In the genomic region with DNA sequence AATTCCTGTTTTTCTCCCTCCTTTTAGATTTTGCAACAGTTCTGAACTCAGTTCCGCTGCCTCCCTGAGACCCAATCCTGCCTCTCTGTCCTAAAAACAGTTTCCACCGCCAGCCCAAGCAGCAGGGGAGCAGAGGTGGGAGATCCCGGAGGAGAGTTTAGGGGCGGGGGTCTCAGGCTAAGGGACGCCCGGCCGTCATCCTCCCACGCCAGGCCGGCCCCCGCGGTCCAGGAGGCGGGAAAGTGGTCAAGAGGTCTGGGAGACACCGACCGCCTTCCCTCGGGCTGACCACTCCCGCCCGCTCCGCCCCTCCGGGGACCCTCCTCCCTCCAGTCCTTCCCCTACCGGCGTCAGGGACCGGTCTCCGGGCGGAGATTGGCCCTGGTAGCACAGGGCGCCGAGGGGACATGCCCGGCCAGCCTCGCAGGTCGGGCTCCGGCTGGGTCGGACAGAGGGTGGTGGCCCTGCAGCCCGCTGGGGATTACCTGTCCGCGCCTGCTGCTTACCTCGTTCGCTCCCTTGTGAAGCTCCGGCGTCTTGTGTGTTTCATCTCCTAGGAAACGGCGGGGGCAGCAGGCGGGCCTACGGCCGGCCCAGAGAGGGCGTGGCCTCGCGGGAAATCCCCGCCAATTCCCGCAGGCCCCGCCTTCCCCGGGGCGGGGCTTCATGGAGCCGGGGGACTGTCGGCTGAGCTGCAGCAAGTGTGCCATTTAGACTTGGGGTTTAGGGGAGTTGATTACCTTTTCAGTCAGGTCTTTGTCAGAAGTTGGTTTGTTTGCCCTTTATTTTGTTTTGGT, we compare ENCODE assay signal across 1 cellular context.
TF ChIP-seq lines count a peak whose summit lies in the region.

Gene MAK (minus strand): TSS at position 543 of the 797 bp plus-strand sequence. CDS start 7,891 bp downstream, outside the sequence.

TF ChIP-seq in K562, 482 proteins besides CTCF, POLR2A, EP300 and RAD21 (continued from another document):
- TF ChIP-seq ZNF184 (CRISPR knock-in tag; IDR thresholded peaks at IDR 0.05) (no peak), CHD1 (IDR thresholded peaks at IDR 0.05; ENCODE audit: low read length) (no peak), HDAC8 (tag; IDR thresholded peaks at IDR 0.05) (no peak), EWSR1 (IDR thresholded peaks at IDR 0.05; ENCODE audit: borderline replicate concordance, low read depth, partially characterized antibody) (no peak), NUFIP1 (IDR thresholded peaks at IDR 0.05; ENCODE audit: partially characterized antibody) (no peak), BDP1 (IDR thresholded peaks at IDR 0.05; ENCODE audit: insufficient read depth, insufficient read length) (no peak), MEF2A (IDR thresholded peaks at IDR 0.05; ENCODE audit: control insufficient read depth, low read depth, low read length) (no peak), TCF15 (CRISPR knock-in tag; IDR thresholded peaks at IDR 0.05) (no peak), ZNF586 (CRISPR knock-in tag; conservative IDR thresholded peaks at IDR 0.05) (no peak), SMAD1 (IDR thresholded peaks at IDR 0.05; ENCODE audit: low read depth, low read length, partially characterized antibody) (peak; percentile 61), TFAM (CRISPR knock-in tag; conservative IDR thresholded peaks at IDR 0.05) (no peak), NR2C1 (IDR thresholded peaks at IDR 0.05) (no peak), NR2C1 (tag; IDR thresholded peaks at IDR 0.05) (no peak), SMARCA5 (IDR thresholded peaks at IDR 0.05) (no peak), NFIC (IDR thresholded peaks at IDR 0.05) (peak; percentile 20), NFXL1 (CRISPR knock-in tag; IDR thresholded peaks at IDR 0.05) (no peak), ZNF780A (CRISPR knock-in tag; IDR thresholded peaks at IDR 0.05) (no peak), ZNF766 (CRISPR knock-in tag; conservative IDR thresholded peaks at IDR 0.05) (no peak), ZNF75A (CRISPR knock-in tag; IDR thresholded peaks at IDR 0.05) (no peak)
- TF ChIP-seq, protein P1, sequence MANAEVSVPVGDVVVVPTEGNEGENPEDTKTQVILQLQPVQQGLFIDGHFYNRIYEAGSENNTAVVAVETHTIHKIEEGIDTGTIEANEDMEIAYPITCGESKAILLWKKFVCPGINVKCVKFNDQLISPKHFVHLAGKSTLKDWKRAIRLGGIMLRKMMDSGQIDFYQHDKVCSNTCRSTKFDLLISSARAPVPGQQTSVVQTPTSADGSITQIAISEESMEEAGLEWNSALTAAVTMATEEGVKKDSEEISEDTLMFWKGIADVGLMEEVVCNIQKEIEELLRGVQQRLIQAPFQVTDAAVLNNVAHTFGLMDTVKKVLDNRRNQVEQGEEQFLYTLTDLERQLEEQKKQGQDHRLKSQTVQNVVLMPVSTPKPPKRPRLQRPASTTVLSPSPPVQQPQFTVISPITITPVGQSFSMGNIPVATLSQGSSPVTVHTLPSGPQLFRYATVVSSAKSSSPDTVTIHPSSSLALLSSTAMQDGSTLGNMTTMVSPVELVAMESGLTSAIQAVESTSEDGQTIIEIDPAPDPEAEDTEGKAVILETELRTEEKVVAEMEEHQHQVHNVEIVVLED (CRISPR knock-in tag; IDR thresholded peaks at IDR 0.05) = no peak
- TF ChIP-seq, protein P2, sequence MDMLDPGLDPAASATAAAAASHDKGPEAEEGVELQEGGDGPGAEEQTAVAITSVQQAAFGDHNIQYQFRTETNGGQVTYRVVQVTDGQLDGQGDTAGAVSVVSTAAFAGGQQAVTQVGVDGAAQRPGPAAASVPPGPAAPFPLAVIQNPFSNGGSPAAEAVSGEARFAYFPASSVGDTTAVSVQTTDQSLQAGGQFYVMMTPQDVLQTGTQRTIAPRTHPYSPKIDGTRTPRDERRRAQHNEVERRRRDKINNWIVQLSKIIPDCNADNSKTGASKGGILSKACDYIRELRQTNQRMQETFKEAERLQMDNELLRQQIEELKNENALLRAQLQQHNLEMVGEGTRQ (CRISPR knock-in tag; IDR thresholded peaks at IDR 0.05) = no peak
- TF ChIP-seq, protein P3, sequence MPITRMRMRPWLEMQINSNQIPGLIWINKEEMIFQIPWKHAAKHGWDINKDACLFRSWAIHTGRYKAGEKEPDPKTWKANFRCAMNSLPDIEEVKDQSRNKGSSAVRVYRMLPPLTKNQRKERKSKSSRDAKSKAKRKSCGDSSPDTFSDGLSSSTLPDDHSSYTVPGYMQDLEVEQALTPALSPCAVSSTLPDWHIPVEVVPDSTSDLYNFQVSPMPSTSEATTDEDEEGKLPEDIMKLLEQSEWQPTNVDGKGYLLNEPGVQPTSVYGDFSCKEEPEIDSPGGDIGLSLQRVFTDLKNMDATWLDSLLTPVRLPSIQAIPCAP (CRISPR knock-in tag; IDR thresholded peaks at IDR 0.05; ENCODE audit: borderline replicate concordance) = no peak
- TF ChIP-seq, protein P4, sequence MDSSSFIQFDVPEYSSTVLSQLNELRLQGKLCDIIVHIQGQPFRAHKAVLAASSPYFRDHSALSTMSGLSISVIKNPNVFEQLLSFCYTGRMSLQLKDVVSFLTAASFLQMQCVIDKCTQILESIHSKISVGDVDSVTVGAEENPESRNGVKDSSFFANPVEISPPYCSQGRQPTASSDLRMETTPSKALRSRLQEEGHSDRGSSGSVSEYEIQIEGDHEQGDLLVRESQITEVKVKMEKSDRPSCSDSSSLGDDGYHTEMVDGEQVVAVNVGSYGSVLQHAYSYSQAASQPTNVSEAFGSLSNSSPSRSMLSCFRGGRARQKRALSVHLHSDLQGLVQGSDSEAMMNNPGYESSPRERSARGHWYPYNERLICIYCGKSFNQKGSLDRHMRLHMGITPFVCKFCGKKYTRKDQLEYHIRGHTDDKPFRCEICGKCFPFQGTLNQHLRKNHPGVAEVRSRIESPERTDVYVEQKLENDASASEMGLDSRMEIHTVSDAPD (CRISPR knock-in tag; IDR thresholded peaks at IDR 0.05) = no peak
- TF ChIP-seq, protein P5, sequence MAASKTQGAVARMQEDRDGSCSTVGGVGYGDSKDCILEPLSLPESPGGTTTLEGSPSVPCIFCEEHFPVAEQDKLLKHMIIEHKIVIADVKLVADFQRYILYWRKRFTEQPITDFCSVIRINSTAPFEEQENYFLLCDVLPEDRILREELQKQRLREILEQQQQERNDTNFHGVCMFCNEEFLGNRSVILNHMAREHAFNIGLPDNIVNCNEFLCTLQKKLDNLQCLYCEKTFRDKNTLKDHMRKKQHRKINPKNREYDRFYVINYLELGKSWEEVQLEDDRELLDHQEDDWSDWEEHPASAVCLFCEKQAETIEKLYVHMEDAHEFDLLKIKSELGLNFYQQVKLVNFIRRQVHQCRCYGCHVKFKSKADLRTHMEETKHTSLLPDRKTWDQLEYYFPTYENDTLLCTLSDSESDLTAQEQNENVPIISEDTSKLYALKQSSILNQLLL (CRISPR knock-in tag; IDR thresholded peaks at IDR 0.05; ENCODE audit: borderline replicate concordance) = no peak
TF ChIP-seq in K562: peak in this region for 101.
